ENCODE assay signal across 8 cellular contexts in genomic region chr5:113487411-113487778, GRCh38. TPM values are rescaled to one million over a fixed set of nuclear protein-coding genes. Genes with fewer than 3 reads are reported as not detected.
A peak's percentile ranks its signal among the peaks of the same experiment; 100 is the strongest.
DNase-seq lines count a peak whose midpoint lies in the region; ATAC-seq, FAIRE-seq and TF ChIP-seq lines count a peak whose summit lies in the region.

No MANE protein-coding gene starts in this region.

- H3K36me3 ChIP-seq in adrenal gland (replicated peaks in 1 of 2): no peaks in the 10 kb centered on the region
- no peaks in the 10 kb centered on the region for H3K36me3 ChIP-seq in iPS-20b (ENCODE audit: insufficient read depth, low read depth, low read length)

- peaks cover 14% of the 10 kb centered on the region for H3K4me1 Mint-ChIP-seq in stimulated activated memory B cell treated with anti-CD40 and anti-IgM and Interleukin-4, amounts not matched to agents 10 μg/mL and 1 μg/mL and 100 μg/mL, for 72 hours

- H3K4me3 ChIP-seq in adrenal gland: peak overlapping the region in 3 of 4 donors; percentile 2 to 58 (median 39)
- H3K4me3 ChIP-seq in iPS-20b (ENCODE audit: low read length): peak overlapping the region; percentile 89

- peaks cover 14% of the 10 kb centered on the region for H3K36me3 Mint-ChIP-seq in stimulated activated memory B cell treated with anti-CD40 and anti-IgM and Interleukin-4, amounts not matched to agents 10 μg/mL and 1 μg/mL and 100 μg/mL, for 72 hours

- 10 to 25% (median 15%) methylated on average over 17 to 18 of the region's 18 CpGs for WGBS in adrenal gland, 4 donors

- ATAC-seq in Right ventricle myocardium inferior: peak; percentile 17
- ATAC-seq in stimulated activated memory B cell treated with anti-CD40 and anti-IgM and Interleukin-4, amounts not matched to agents 10 μg/mL and 1 μg/mL and 100 μg/mL, for 72 hours: no peak

- peaks cover 18% of the 10 kb centered on the region for H3K9me3 Mint-ChIP-seq in stimulated activated memory B cell treated with anti-CD40 and anti-IgM and Interleukin-4, amounts not matched to agents 10 μg/mL and 1 μg/mL and 100 μg/mL, for 72 hours

- TF ChIP-seq CTCF in adrenal gland (IDR thresholded peaks at IDR 0.05): no peak

- no peak overlapping the region for H3K27ac ChIP-seq in adrenal gland
- no peak overlapping the region for H3K27ac ChIP-seq in iPS-20b (ENCODE audit: low read length)

- H3K4me1 ChIP-seq in adrenal gland (replicated peaks in 1 of 2): peaks cover 0 to 12% of the 10 kb centered on the region in 2 donors
- H3K4me1 ChIP-seq in iPS-20b (ENCODE audit: insufficient read depth, low read length): peaks cover 6% of the 10 kb centered on the region; the same call in 1 of the 2 replicates

- H3K9me3 ChIP-seq in adrenal gland (replicated peaks in 1 of 3) (no peaks in the 10 kb centered on the region), iPS-20b (ENCODE audit: insufficient read depth, low read depth, low read length) (peaks cover 24% of the 10 kb centered on the region)

- H3K27ac Mint-ChIP-seq in stimulated activated memory B cell treated with anti-CD40 and anti-IgM and Interleukin-4, amounts not matched to agents 10 μg/mL and 1 μg/mL and 100 μg/mL, for 72 hours: no peak overlapping the region

- TF ChIP-seq POLR2A in adrenal gland (IDR thresholded peaks at IDR 0.05) (no peak), GM12892 (IDR thresholded peaks at IDR 0.05; ENCODE audit: low read depth, low read length) (no peak)

- DNase-seq in Right ventricle myocardium inferior (ENCODE audit: missing footprints): no peak
- no peak for DNase-seq in cardiac septum (ENCODE audit: low spot score)
- peak in 1 of 7 donors; percentile 2 for DNase-seq in adrenal gland
- DNase-seq in medulla oblongata (ENCODE audit: extremely low spot score): no peak
- DNase-seq in central memory CD4-positive, alpha-beta T cell: no peak
- DNase-seq in GM12892 (ENCODE audit: insufficient read length): no peak

- H3K27me3 ChIP-seq in adrenal gland (peaks cover 8% of the 10 kb centered on the region), iPS-20b (ENCODE audit: insufficient read depth, low read length) (peaks cover 42% of the 10 kb centered on the region)

- H3K27me3 Mint-ChIP-seq in stimulated activated memory B cell treated with anti-CD40 and anti-IgM and Interleukin-4, amounts not matched to agents 10 μg/mL and 1 μg/mL and 100 μg/mL, for 72 hours: peaks cover 84% of the 10 kb centered on the region

- no peak for FAIRE-seq in GM12892 (lab: Jason Lieb, UNC)

- peak overlapping the region; percentile 73 for H3K4me3 Mint-ChIP-seq in stimulated activated memory B cell treated with anti-CD40 and anti-IgM and Interleukin-4, amounts not matched to agents 10 μg/mL and 1 μg/mL and 100 μg/mL, for 72 hours

- intact Hi-C loops in Right ventricle myocardium inferior (cut with DNase I): no loop called here
- intact Hi-C loops in cardiac septum (cut with DNase I): loop anchor here (5.0 kb wide), 1 partner anchor 110 kb away; no protein-coding TSS in a partner anchor
- intact Hi-C loops in adrenal gland (cut with DNase I): no loop called here

- peak overlapping the region; percentile 76 for H3K9ac ChIP-seq in iPS-20b (ENCODE audit: low read depth, low read length)

RNA-seq across cellular contexts. Expression of gene MCC, which starts 0.9 kb away (rescaled TPM):
- total RNA-seq in Right ventricle myocardium inferior (31.9 TPM), cardiac septum (17.7 TPM), adrenal gland (10 to 100 TPM in 2 of 8 donors, 1 to 10 TPM in 6; 3.0 to 11.3 (median 9.2) TPM)
- 1 to 10 TPM; 1.8 to 4.2 (median 2.4) TPM for polyA plus RNA-seq in adrenal gland
- 0.30 TPM for polyA plus RNA-seq in GM12892 (2012; ENCODE audit: missing spikeins)

RNA-seq across cellular contexts. Expression of gene YTHDC2, which starts 26.1 kb away (rescaled TPM):
- total RNA-seq in Right ventricle myocardium inferior (12.6 TPM), cardiac septum (15.6 TPM), adrenal gland (10 to 100 TPM; 10.3 to 33.9 (median 23.6) TPM)
- polyA plus RNA-seq in adrenal gland: 10 to 100 TPM; 12.3 to 24.1 (median 12.6) TPM
- polyA plus RNA-seq in GM12892 (2012; ENCODE audit: missing spikeins): 13.8 TPM

RNA-seq across cellular contexts. Expression of gene TSSK1B, which starts 52.6 kb away (rescaled TPM):
- not detected for total RNA-seq in Right ventricle myocardium inferior
- 0.08 TPM for total RNA-seq in cardiac septum
- not detected for total RNA-seq in adrenal gland
- polyA plus RNA-seq in adrenal gland: not detected
- not detected for polyA plus RNA-seq in GM12892 (2012; ENCODE audit: missing spikeins)
